10 cellular contexts compared by ENCODE assay signal in the genomic region with DNA sequence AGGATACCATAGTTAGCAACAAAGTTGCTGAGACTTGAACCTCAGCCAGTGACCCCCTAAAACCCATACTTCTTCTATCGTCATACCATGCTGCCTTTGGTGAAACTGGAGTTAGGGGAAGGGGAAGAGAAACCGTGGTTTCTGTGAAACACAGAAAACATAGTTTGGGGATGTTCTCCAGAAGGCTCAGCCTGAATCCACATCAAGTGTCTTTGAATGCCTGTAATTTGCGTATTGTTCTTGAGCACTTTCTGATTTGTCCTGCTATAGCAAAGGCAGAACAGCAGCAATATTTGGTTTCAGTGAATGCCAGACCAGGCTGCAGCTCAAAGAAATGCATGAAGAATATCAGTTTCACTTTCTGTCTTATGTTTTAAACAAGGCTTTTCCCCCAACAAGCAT.
DNase-seq lines count a peak whose midpoint lies in the region; ATAC-seq and TF ChIP-seq lines count a peak whose summit lies in the region.
"Had no signal": no experiment of that assay in that cellular context is flagged by ENCODE, and none has a peak within 500 bp of the region (broad histone marks: within the 10 kb centered on the region; RNA-seq: fewer than 3 reads in every experiment).

No MANE protein-coding gene starts in this region.

- H3K9me3 Mint-ChIP-seq in glutamatergic neuron (ENCODE audit: unreplicated experiment) (no peaks in the 10 kb centered on the region), HFFc6 (no peaks in the 10 kb centered on the region)

- ATAC-seq in GM18511 (IDR thresholded peaks at IDR 0.05; ENCODE audit: unreplicated experiment) (peak; percentile 83), GM21423 (IDR thresholded peaks at IDR 0.05; ENCODE audit: unreplicated experiment) (peak; percentile 83), HG03103 (IDR thresholded peaks at IDR 0.05; ENCODE audit: low read depth, unreplicated experiment) (peak; percentile 83)

- H3K9ac ChIP-seq in adipocyte (ENCODE audit: low read length) = no peak overlapping the region

- H3K27me3 Mint-ChIP-seq in glutamatergic neuron (ENCODE audit: unreplicated experiment) (no peaks in the 10 kb centered on the region), HFFc6 (ENCODE audit: insufficient read depth) (peaks cover 5% of the 10 kb centered on the region)

- no peak overlapping the region for H3K27ac Mint-ChIP-seq in glutamatergic neuron (ENCODE audit: unreplicated experiment)
- no peak overlapping the region for H3K27ac Mint-ChIP-seq in HFFc6

- H3K27me3 ChIP-seq in adipocyte (replicated peaks; ENCODE audit: control insufficient read depth, insufficient read depth, low read length) = no peaks in the 10 kb centered on the region

- no peak overlapping the region for H3K4me3 ChIP-seq in adipocyte (ENCODE audit: low read length)

- H3K36me3 ChIP-seq in adipocyte (ENCODE audit: control insufficient read depth, insufficient read depth, low read length, severe bottlenecking) = no peaks in the 10 kb centered on the region

- no peaks in the 10 kb centered on the region for H3K9me3 ChIP-seq in adipocyte (ENCODE audit: control insufficient read depth, low read length)

- H3K36me3 Mint-ChIP-seq in glutamatergic neuron (ENCODE audit: unreplicated experiment) = no peaks in the 10 kb centered on the region
- no peaks in the 10 kb centered on the region for H3K36me3 Mint-ChIP-seq in HFFc6 (ENCODE audit: low read depth)

- no peaks in the 10 kb centered on the region for H3K4me1 Mint-ChIP-seq in glutamatergic neuron (ENCODE audit: low read depth, unreplicated experiment)
- no peaks in the 10 kb centered on the region for H3K4me1 Mint-ChIP-seq in HFFc6 (ENCODE audit: low read depth)

- H3K4me1 ChIP-seq in adipocyte (ENCODE audit: control insufficient read depth, insufficient read depth, low read length) = no peaks in the 10 kb centered on the region

- H3K4me3 Mint-ChIP-seq in glutamatergic neuron (ENCODE audit: unreplicated experiment) (no peak overlapping the region), HFFc6 (no peak overlapping the region)

- peak; percentile 43 for DNase-seq in adipocyte (ENCODE audit: low read depth)
- no peak for DNase-seq in glutamatergic neuron
- no peak for DNase-seq in HFFc6
- DNase-seq in activated CD4-positive, alpha-beta T cell treated with anti-CD3 and anti-CD28 coated beads for 48 hours = no peak
- DNase-seq in NCI-H1930 (lab: John Stamatoyannopoulos, UW) = no peak
- DNase-seq: activated naive CD4-positive, alpha-beta T cell treated with Interleukin-2 at 50 U/mL for 16 hours; hippocampal formation had no signal

- TF ChIP-seq CTCF in glutamatergic neuron (IDR thresholded peaks at IDR 0.05; ENCODE audit: partially characterized antibody, unreplicated experiment) (no peak), HFFc6 (IDR thresholded peaks at IDR 0.05) (no peak)
